8 cellular contexts compared by ENCODE assay signal in genomic region chr18:11851156-11852047, GRCh38. TPM values are rescaled to one million over a fixed set of nuclear protein-coding genes. Genes with fewer than 3 reads are reported as not detected.
DNase-seq lines count a peak whose midpoint lies in the region; ATAC-seq and TF ChIP-seq lines count a peak whose summit lies in the region.

Gene CHMP1B, plus strand, starts transcription at chr18:11851413. Its CDS starts 99 bp downstream, at chr18:11851512.

- H3K4me1 Mint-ChIP-seq in GM23338, result peaks cover 13% of the 10 kb centered on the region; the same call in 2 of the 3 replicates
- H3K4me1 Mint-ChIP-seq in activated T-helper 2 cell treated with anti-CD3 and anti-CD28 coated beads, Interferon-gamma antibody, Interleukin-2, Interleukin-4, amounts not matched to agents 10 μg/mL and 5 μg/mL and 100 μg/mL, durations not matched to agents 14 hours and 24 hours and 36 hours (ENCODE audit: low read depth), result peaks cover 28% of the 10 kb centered on the region
- peaks cover 43 to 46% of the 10 kb centered on the region in 2 donors for H3K4me1 Mint-ChIP-seq in natural killer cell

- peak within 1 kb of the TSS; percentile 99 for H3K27ac Mint-ChIP-seq in GM23338
- H3K27ac Mint-ChIP-seq in activated T-helper 2 cell treated with anti-CD3 and anti-CD28 coated beads, Interferon-gamma antibody, Interleukin-2, Interleukin-4, amounts not matched to agents 10 μg/mL and 5 μg/mL and 100 μg/mL, durations not matched to agents 14 hours and 24 hours and 36 hours, result peak within 1 kb of the TSS; percentile 100
- peak within 1 kb of the TSS; percentile 100 for H3K27ac Mint-ChIP-seq in natural killer cell

- CTCF ChIA-PET in RWPE1 (lab: Yijun Ruan, JAX), result interaction anchor here (2.1 kb wide), 1 partner anchor 118 kb away, joined by 5 read pairs; no protein-coding TSS in a partner anchor

- H3K9me3 Mint-ChIP-seq in GM23338 (no peaks in the 10 kb centered on the region; the same call in 2 of the 3 replicates), natural killer cell (no peaks in the 10 kb centered on the region)
- H3K9me3 Mint-ChIP-seq in activated T-helper 2 cell treated with anti-CD3 and anti-CD28 coated beads, Interferon-gamma antibody, Interleukin-2, Interleukin-4, amounts not matched to agents 10 μg/mL and 5 μg/mL and 100 μg/mL, durations not matched to agents 14 hours and 24 hours and 36 hours, result no peaks in the 10 kb centered on the region

- H2AFZ ChIP-seq in GM23338, result peak within 1 kb of the TSS; percentile 29; the same call in 1 of the 2 replicates

- peak; percentile 99 for DNase-seq in GM23338 (ENCODE audit: low spot score)
- DNase-seq in LNCaP clone FGC (ENCODE audit: low read depth), result peak; percentile 87
- peak; percentile 90 for DNase-seq in RWPE1 (ENCODE audit: low spot score)
- peak; percentile 95 for DNase-seq in activated T-helper 2 cell treated with anti-CD3 and anti-CD28 coated beads, Interferon-gamma antibody, Interleukin-2, Interleukin-4, amounts not matched to agents 10 μg/mL and 5 μg/mL and 100 μg/mL, durations not matched to agents 14 hours and 24 hours and 36 hours (ENCODE audit: low spot score)
- peak; percentile 96 for DNase-seq in fibroblast of mammary gland (ENCODE audit: low read depth)
- DNase-seq in natural killer cell, result peak; percentile 98
- DNase-seq in stimulated activated naive CD4-positive, alpha-beta T cell treated with Interleukin-2 at 50 U/mL for 16 hours (lab: John Stamatoyannopoulos, UW), result peak; percentile 96

- H3K4me2 ChIP-seq in DOHH2 (ENCODE audit: low read length) (peak within 1 kb of the TSS; percentile 84), GM23338 (peak within 1 kb of the TSS; percentile 88)

- POLR2A ChIA-PET in RWPE1 (lab: Yijun Ruan, JAX; ENCODE audit: low non-redundant PET), result no interaction called here

- H3K4me1 ChIP-seq in DOHH2 (ENCODE audit: control insufficient read depth, low read length), result peaks cover 30% of the 10 kb centered on the region
- no peaks in the 10 kb centered on the region; the same call in 1 of the 2 replicates for H3K4me1 ChIP-seq in GM23338 (ENCODE audit: insufficient read depth)

- H3K36me3 Mint-ChIP-seq in GM23338 (ENCODE audit: low read depth), result no peaks in the 10 kb centered on the region
- H3K36me3 Mint-ChIP-seq in activated T-helper 2 cell treated with anti-CD3 and anti-CD28 coated beads, Interferon-gamma antibody, Interleukin-2, Interleukin-4, amounts not matched to agents 10 μg/mL and 5 μg/mL and 100 μg/mL, durations not matched to agents 14 hours and 24 hours and 36 hours (ENCODE audit: low read depth), result peaks cover 9% of the 10 kb centered on the region
- peaks cover 7% of the 10 kb centered on the region for H3K36me3 Mint-ChIP-seq in natural killer cell

- H3K79me2 ChIP-seq in DOHH2 (ENCODE audit: control insufficient read depth, low read length) (peaks cover 30% of the 10 kb centered on the region), GM23338 (replicated peaks; ENCODE audit: insufficient read depth) (peaks cover 31% of the 10 kb centered on the region)

- H3K27ac ChIP-seq in DOHH2 (ENCODE audit: low read depth, low read length) (peak within 1 kb of the TSS; percentile 53; the same call in 1 of the 2 replicates), GM23338 (ENCODE audit: low read depth) (peak within 1 kb of the TSS; percentile 98), RWPE1 (peak within 1 kb of the TSS; percentile 86)

- H3F3A ChIP-seq in DOHH2 (ENCODE audit: control insufficient read depth, insufficient read depth), result peaks cover 3% of the 10 kb centered on the region; the same call in 1 of the 2 replicates
- no peaks in the 10 kb centered on the region; the same call in 1 of the 2 replicates for H3F3A ChIP-seq in GM23338 (replicated peaks; ENCODE audit: low read depth)

- H3K9me2 ChIP-seq in DOHH2 (replicated peaks; ENCODE audit: control insufficient read depth, low read length) (no peaks in the 10 kb centered on the region), GM23338 (ENCODE audit: insufficient read depth) (no peaks in the 10 kb centered on the region)

- H3K27me3 Mint-ChIP-seq in GM23338 (ENCODE audit: insufficient read depth, low read depth, poor library complexity) (peaks cover 10% of the 10 kb centered on the region), natural killer cell (ENCODE audit: low read depth in 2 of 2) (no peaks in the 10 kb centered on the region)
- no peaks in the 10 kb centered on the region for H3K27me3 Mint-ChIP-seq in activated T-helper 2 cell treated with anti-CD3 and anti-CD28 coated beads, Interferon-gamma antibody, Interleukin-2, Interleukin-4, amounts not matched to agents 10 μg/mL and 5 μg/mL and 100 μg/mL, durations not matched to agents 14 hours and 24 hours and 36 hours (ENCODE audit: low read depth)

- H3K27me3 ChIP-seq in DOHH2 (ENCODE audit: control insufficient read depth, low read length) (no peaks in the 10 kb centered on the region), GM23338 (ENCODE audit: insufficient read depth) (no peaks in the 10 kb centered on the region)

- no peak for TF ChIP-seq CTCF in DOHH2 (IDR thresholded peaks at IDR 0.05; ENCODE audit: low read depth, low read length, poor library complexity, severe bottlenecking)
- TF ChIP-seq CTCF in GM23338 (conservative IDR thresholded peaks at IDR 0.05; ENCODE audit: low read depth in 2 of 2), result no peak
- no peak for TF ChIP-seq CTCF in LNCaP clone FGC (IDR thresholded peaks at IDR 0.05; ENCODE audit: control insufficient read depth, extremely low read depth, insufficient read depth)
- no peak for TF ChIP-seq CTCF in RWPE1 (conservative IDR thresholded peaks at IDR 0.05; ENCODE audit: low read depth)
- no peak for TF ChIP-seq CTCF in fibroblast of mammary gland (conservative IDR thresholded peaks at IDR 0.05; ENCODE audit: control insufficient read depth, insufficient read depth, low read depth, low read length)
- no peak for TF ChIP-seq CTCF in natural killer cell (IDR thresholded peaks at IDR 0.05)

- H4K20me1 ChIP-seq in DOHH2 (ENCODE audit: control insufficient read depth, insufficient read depth, low read depth, low read length) (peaks cover 5% of the 10 kb centered on the region; the same call in 1 of the 2 replicates), GM23338 (replicated peaks; ENCODE audit: insufficient read depth) (no peaks in the 10 kb centered on the region)

- ATAC-seq in GM23338, result peak; percentile 94
- ATAC-seq in natural killer cell, result peak; percentile 79 to 92 (median 82)

- H3K4me3 ChIP-seq in DOHH2 (ENCODE audit: low read length) (peak within 1 kb of the TSS; percentile 99), GM23338 (peak within 1 kb of the TSS; percentile 100), LNCaP clone FGC (ENCODE audit: low read depth, low read length) (peak within 1 kb of the TSS; percentile 100), fibroblast of mammary gland (ENCODE audit: control insufficient read depth, low read depth, low read length) (peak within 1 kb of the TSS; percentile 90)

- H3K4me3 Mint-ChIP-seq in GM23338 (peak within 1 kb of the TSS; percentile 100), natural killer cell (peak within 1 kb of the TSS; percentile 100)
- H3K4me3 Mint-ChIP-seq in activated T-helper 2 cell treated with anti-CD3 and anti-CD28 coated beads, Interferon-gamma antibody, Interleukin-2, Interleukin-4, amounts not matched to agents 10 μg/mL and 5 μg/mL and 100 μg/mL, durations not matched to agents 14 hours and 24 hours and 36 hours (ENCODE audit: low read depth), result peak within 1 kb of the TSS; percentile 100

- H3K9me3 ChIP-seq in DOHH2 (ENCODE audit: control insufficient read depth, insufficient read depth, low read length), result no peaks in the 10 kb centered on the region

- intact Hi-C loops in activated T-helper 2 cell treated with anti-CD3 and anti-CD28 coated beads, Interferon-gamma antibody, Interleukin-2, Interleukin-4, amounts not matched to agents 10 μg/mL and 5 μg/mL and 100 μg/mL, durations not matched to agents 14 hours and 24 hours and 36 hours (cut with micrococcal nuclease), result loop anchor here (1.0 to 10.0 kb wide), 4 partner anchors 57 to 851 kb away; partner anchors contain the start of genes CEP76, IMPA2, MPPE1 and PSMG2
- intact Hi-C loops in natural killer cell (cut with micrococcal nuclease), result loop anchor here (5.0 kb wide), 2 partner anchors 44 to 99 kb away; no protein-coding TSS in a partner anchor

- H3K36me3 ChIP-seq in DOHH2 (ENCODE audit: control insufficient read depth, low read length) (peaks cover 19% of the 10 kb centered on the region), GM23338 (ENCODE audit: insufficient read depth) (no peaks in the 10 kb centered on the region)

RNA-seq across cellular contexts. Expression of gene CHMP1B, which starts in this region (rescaled TPM):
- total RNA-seq in GM23338 (2014; rRNA removed; shearing (Covaris generic)), result 47.4 and 52.1 TPM in 2 replicates
- 38.5 and 41.8 TPM in 2 replicates for polyA plus RNA-seq in GM23338 (2016; fragmentation: Nextera tagmentation; extraction: Ambion mirVana)
- 27.3 and 28.3 TPM in 2 replicates for total RNA-seq in activated T-helper 2 cell treated with anti-CD3 and anti-CD28 coated beads, Interferon-gamma antibody, Interleukin-2, Interleukin-4, amounts not matched to agents 10 μg/mL and 5 μg/mL and 100 μg/mL, durations not matched to agents 14 hours and 24 hours and 36 hours
- total RNA-seq in natural killer cell, result 100 to 1,000 TPM in 2 of 3 donors, 10 to 100 TPM in 1; 99.4 to 132 (median 110) TPM

Comparison
In these comparisons a context has a peak if more than half of its experiments do, and no peak if none do; other contexts are left out.
1. Peak in every context shown above with its lines: DNase-seq, ATAC-seq, H3K4me3 ChIP-seq and H3K27ac ChIP-seq.